Comparison of ENCODE assay signal across 1 cellular context in genomic region chr7:130894146-130895005, GRCh38.
TF ChIP-seq lines count a peak whose summit lies in the region.

No MANE protein-coding gene starts in this region.

TF ChIP-seq in HepG2, 621 proteins besides CTCF, POLR2A, EP300 and RAD21 (continued from another document and continues in another):
- TF ChIP-seq, protein P1, sequence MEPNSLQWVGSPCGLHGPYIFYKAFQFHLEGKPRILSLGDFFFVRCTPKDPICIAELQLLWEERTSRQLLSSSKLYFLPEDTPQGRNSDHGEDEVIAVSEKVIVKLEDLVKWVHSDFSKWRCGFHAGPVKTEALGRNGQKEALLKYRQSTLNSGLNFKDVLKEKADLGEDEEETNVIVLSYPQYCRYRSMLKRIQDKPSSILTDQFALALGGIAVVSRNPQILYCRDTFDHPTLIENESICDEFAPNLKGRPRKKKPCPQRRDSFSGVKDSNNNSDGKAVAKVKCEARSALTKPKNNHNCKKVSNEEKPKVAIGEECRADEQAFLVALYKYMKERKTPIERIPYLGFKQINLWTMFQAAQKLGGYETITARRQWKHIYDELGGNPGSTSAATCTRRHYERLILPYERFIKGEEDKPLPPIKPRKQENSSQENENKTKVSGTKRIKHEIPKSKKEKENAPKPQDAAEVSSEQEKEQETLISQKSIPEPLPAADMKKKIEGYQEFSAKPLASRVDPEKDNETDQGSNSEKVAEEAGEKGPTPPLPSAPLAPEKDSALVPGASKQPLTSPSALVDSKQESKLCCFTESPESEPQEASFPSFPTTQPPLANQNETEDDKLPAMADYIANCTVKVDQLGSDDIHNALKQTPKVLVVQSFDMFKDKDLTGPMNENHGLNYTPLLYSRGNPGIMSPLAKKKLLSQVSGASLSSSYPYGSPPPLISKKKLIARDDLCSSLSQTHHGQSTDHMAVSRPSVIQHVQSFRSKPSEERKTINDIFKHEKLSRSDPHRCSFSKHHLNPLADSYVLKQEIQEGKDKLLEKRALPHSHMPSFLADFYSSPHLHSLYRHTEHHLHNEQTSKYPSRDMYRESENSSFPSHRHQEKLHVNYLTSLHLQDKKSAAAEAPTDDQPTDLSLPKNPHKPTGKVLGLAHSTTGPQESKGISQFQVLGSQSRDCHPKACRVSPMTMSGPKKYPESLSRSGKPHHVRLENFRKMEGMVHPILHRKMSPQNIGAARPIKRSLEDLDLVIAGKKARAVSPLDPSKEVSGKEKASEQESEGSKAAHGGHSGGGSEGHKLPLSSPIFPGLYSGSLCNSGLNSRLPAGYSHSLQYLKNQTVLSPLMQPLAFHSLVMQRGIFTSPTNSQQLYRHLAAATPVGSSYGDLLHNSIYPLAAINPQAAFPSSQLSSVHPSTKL (CRISPR knock-in tag; IDR thresholded peaks at IDR 0.05) = peak; percentile 86
- TF ChIP-seq CHD4 (IDR thresholded peaks at IDR 0.05; ENCODE audit: borderline replicate concordance, low read length) = no peak
- TF ChIP-seq, protein P2, sequence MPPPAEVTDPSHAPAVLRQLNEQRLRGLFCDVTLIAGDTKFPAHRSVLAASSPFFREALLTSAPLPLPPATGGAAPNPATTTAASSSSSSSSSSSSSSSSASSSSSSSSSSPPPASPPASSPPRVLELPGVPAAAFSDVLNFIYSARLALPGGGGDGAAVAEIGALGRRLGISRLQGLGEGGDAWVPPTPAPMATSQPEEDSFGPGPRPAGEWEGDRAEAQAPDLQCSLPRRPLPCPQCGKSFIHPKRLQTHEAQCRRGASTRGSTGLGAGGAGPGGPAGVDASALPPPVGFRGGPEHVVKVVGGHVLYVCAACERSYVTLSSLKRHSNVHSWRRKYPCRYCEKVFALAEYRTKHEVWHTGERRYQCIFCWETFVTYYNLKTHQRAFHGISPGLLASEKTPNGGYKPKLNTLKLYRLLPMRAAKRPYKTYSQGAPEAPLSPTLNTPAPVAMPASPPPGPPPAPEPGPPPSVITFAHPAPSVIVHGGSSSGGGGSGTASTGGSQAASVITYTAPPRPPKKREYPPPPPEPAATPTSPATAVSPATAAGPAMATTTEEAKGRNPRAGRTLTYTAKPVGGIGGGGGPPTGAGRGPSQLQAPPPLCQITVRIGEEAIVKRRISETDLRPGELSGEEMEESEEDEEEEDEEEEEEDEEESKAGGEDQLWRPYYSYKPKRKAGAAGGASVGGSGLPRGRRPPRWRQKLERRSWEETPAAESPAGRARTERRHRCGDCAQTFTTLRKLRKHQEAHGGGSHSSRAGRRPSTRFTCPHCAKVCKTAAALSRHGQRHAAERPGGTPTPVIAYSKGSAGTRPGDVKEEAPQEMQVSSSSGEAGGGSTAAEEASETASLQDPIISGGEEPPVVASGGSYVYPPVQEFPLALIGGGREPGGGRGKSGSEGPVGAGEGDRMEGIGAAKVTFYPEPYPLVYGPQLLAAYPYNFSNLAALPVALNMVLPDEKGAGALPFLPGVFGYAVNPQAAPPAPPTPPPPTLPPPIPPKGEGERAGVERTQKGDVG (CRISPR knock-in tag; IDR thresholded peaks at IDR 0.05; ENCODE audit: borderline replicate concordance) = no peak
- TF ChIP-seq IKZF1 (IDR thresholded peaks at IDR 0.05) = no peak
- TF ChIP-seq PRMT3 (CRISPR knock-in tag; IDR thresholded peaks at IDR 0.05; ENCODE audit: borderline replicate concordance, low read depth) = no peak
- no peak for TF ChIP-seq DZIP1 (CRISPR knock-in tag; IDR thresholded peaks at IDR 0.05)
- TF ChIP-seq BHLHE40 (IDR thresholded peaks at IDR 0.05; ENCODE audit: low read length) = peak; percentile 53
- TF ChIP-seq GMEB2 (CRISPR knock-in tag; IDR thresholded peaks at IDR 0.05; ENCODE audit: low read depth) = no peak
- 0 out of 2 replicates have a peak, but pooled peaks have one; percentile 31 for TF ChIP-seq CCDC6 (CRISPR knock-in tag; IDR thresholded peaks at IDR 0.05)
- no peak for TF ChIP-seq UBTF (CRISPR knock-in tag; IDR thresholded peaks at IDR 0.05)
- TF ChIP-seq ZFAT (CRISPR knock-in tag; conservative IDR thresholded peaks at IDR 0.05) = no peak
- TF ChIP-seq HOXD1 (CRISPR knock-in tag; IDR thresholded peaks at IDR 0.05) = no peak
- no peak for TF ChIP-seq RELA (CRISPR knock-in tag; IDR thresholded peaks at IDR 0.05)
- TF ChIP-seq REXO4 (CRISPR knock-in tag; IDR thresholded peaks at IDR 0.05; ENCODE audit: borderline replicate concordance) = no peak
- TF ChIP-seq ZNF788 (CRISPR knock-in tag; IDR thresholded peaks at IDR 0.05; ENCODE audit: borderline replicate concordance) = peak; percentile 32; the same call in 1 of the 2 replicates
- no peak for TF ChIP-seq NFIB (CRISPR knock-in tag; IDR thresholded peaks at IDR 0.05; ENCODE audit: borderline replicate concordance)
- no peak for TF ChIP-seq SP140L (CRISPR knock-in tag; IDR thresholded peaks at IDR 0.05; ENCODE audit: borderline replicate concordance)
- TF ChIP-seq ZNF383 (CRISPR knock-in tag; IDR thresholded peaks at IDR 0.05; ENCODE audit: borderline replicate concordance) = no peak
- TF ChIP-seq ZNF737 (CRISPR knock-in tag; IDR thresholded peaks at IDR 0.05; ENCODE audit: borderline replicate concordance) = no peak
- TF ChIP-seq ZKSCAN8 (CRISPR knock-in tag; IDR thresholded peaks at IDR 0.05; ENCODE audit: borderline replicate concordance) = no peak
- 0 out of 2 replicates have a peak, but pooled peaks have one; percentile 43 for TF ChIP-seq ZSCAN9 (CRISPR knock-in tag; IDR thresholded peaks at IDR 0.05; ENCODE audit: borderline replicate concordance)
- no peak for TF ChIP-seq ZBTB44 (CRISPR knock-in tag; IDR thresholded peaks at IDR 0.05)
- TF ChIP-seq DBP (CRISPR knock-in tag; IDR thresholded peaks at IDR 0.05; ENCODE audit: not compliant biosample characterization) = no peak
- TF ChIP-seq NBN (conservative IDR thresholded peaks at IDR 0.05) = no peak
- no peak for TF ChIP-seq ETV6 (CRISPR knock-in tag; conservative IDR thresholded peaks at IDR 0.05)
- no peak; the same call in 1 of the 2 replicates for TF ChIP-seq NR2C2 (CRISPR knock-in tag; IDR thresholded peaks at IDR 0.05; ENCODE audit: borderline replicate concordance)
- TF ChIP-seq ZNF703 (CRISPR knock-in tag; IDR thresholded peaks at IDR 0.05; ENCODE audit: borderline replicate concordance) = no peak
- no peak for TF ChIP-seq TAF1 (CRISPR knock-in tag; IDR thresholded peaks at IDR 0.05)
- no peak for TF ChIP-seq MAFF (IDR thresholded peaks at IDR 0.05; ENCODE audit: low read depth, low read length)
- TF ChIP-seq, protein P3, sequence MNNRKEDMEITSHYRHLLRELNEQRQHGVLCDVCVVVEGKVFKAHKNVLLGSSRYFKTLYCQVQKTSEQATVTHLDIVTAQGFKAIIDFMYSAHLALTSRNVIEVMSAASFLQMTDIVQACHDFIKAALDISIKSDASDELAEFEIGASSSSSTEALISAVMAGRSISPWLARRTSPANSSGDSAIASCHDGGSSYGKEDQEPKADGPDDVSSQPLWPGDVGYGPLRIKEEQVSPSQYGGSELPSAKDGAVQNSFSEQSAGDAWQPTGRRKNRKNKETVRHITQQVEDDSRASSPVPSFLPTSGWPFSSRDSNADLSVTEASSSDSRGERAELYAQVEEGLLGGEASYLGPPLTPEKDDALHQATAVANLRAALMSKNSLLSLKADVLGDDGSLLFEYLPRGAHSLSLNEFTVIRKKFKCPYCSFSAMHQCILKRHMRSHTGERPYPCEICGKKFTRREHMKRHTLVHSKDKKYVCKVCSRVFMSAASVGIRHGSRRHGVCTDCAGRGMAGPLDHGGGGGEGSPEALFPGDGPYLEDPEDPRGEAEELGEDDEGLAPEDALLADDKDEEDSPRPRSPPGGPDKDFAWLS (CRISPR knock-in tag; IDR thresholded peaks at IDR 0.05; ENCODE audit: borderline replicate concordance) = no peak
- TF ChIP-seq, protein P4, sequence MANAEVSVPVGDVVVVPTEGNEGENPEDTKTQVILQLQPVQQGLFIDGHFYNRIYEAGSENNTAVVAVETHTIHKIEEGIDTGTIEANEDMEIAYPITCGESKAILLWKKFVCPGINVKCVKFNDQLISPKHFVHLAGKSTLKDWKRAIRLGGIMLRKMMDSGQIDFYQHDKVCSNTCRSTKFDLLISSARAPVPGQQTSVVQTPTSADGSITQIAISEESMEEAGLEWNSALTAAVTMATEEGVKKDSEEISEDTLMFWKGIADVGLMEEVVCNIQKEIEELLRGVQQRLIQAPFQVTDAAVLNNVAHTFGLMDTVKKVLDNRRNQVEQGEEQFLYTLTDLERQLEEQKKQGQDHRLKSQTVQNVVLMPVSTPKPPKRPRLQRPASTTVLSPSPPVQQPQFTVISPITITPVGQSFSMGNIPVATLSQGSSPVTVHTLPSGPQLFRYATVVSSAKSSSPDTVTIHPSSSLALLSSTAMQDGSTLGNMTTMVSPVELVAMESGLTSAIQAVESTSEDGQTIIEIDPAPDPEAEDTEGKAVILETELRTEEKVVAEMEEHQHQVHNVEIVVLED (CRISPR knock-in tag; IDR thresholded peaks at IDR 0.05; ENCODE audit: borderline replicate concordance) = no peak
- no peak for TF ChIP-seq PTBP1 (IDR thresholded peaks at IDR 0.05; ENCODE audit: low read depth, low read length, poor library complexity, severe bottlenecking)
- TF ChIP-seq TARDBP (CRISPR knock-in tag; IDR thresholded peaks at IDR 0.05) = no peak
- TF ChIP-seq IRF2 (CRISPR knock-in tag; IDR thresholded peaks at IDR 0.05) = no peak
- TF ChIP-seq ARID2 (CRISPR knock-in tag; IDR thresholded peaks at IDR 0.05; ENCODE audit: borderline replicate concordance) = no peak
- no peak for TF ChIP-seq FOXA1 (IDR thresholded peaks at IDR 0.05)
- TF ChIP-seq FOXA1 (CRISPR knock-in tag; IDR thresholded peaks at IDR 0.05) = peak; percentile 72; the same call in 1 of the 2 replicates
- no peak for TF ChIP-seq JUNB (CRISPR knock-in tag; IDR thresholded peaks at IDR 0.05; ENCODE audit: borderline replicate concordance)
- TF ChIP-seq ETS1 (CRISPR knock-in tag; IDR thresholded peaks at IDR 0.05) = no peak
- no peak for TF ChIP-seq ZNF550 (CRISPR knock-in tag; IDR thresholded peaks at IDR 0.05; ENCODE audit: borderline replicate concordance)
